32 cellular contexts compared by ENCODE assay signal in the genomic region with DNA sequence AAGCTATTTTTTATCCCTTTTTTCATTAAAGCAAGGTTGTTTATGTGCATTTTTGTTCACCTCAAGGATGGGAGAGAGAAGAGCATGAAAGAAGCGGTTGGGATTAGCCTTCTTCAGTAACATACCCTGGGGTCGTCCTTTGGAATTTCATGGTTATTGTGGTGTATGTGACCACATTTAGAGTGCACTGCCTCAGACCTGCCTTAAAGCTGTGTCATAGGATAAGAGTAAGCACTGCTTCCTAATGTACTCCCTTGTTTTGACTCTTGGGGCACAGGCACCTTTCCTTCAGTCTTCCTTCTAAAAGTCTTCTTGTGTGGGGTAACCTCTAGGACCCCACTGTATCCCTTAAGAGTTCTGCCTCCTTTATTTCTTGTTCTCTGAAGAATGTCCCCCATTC. TPM values are rescaled to one million over a fixed set of nuclear protein-coding genes. Genes with fewer than 3 reads are reported as not detected.
DNase-seq lines count a peak whose midpoint lies in the region; FAIRE-seq and TF ChIP-seq lines count a peak whose summit lies in the region.
"Had no signal": no experiment of that assay in that cellular context is flagged by ENCODE, and none has a peak within 500 bp of the region (broad histone marks: within the 10 kb centered on the region; RNA-seq: fewer than 3 reads in every experiment).

No MANE protein-coding gene starts in this region.

- H3K23ac ChIP-seq in mesendoderm (ENCODE audit: low read length), result no peak overlapping the region

- H3K4me2 ChIP-seq in mesendoderm (ENCODE audit: low read length), result no peak overlapping the region

- H3K27ac Mint-ChIP-seq in T-helper 2 cell treated with Interferon-gamma antibody and Interleukin-4, amounts not matched to agents 5 μg/mL and 100 μg/mL, for 36 hours, result no peak overlapping the region
- H3K27ac Mint-ChIP-seq: activated CD4-positive, alpha-beta memory T cell treated with anti-CD3 and anti-CD28 coated beads, Interleukin-2, amount 10 ng/mL, durations not matched to agents 7 days and 5 days; activated naive CD4-positive, alpha-beta T cell treated with anti-CD3 and anti-CD28 coated beads, Interleukin-2, amount 10 ng/mL, durations not matched to agents 7 days and 5 days; nephron; T-helper 1 cell treated with Interleukin-12 subunit alpha and Interleukin-12 subunit beta and Interleukin-4 antibody, amounts not matched to agents 30 μg/mL and 1 μg/mL, for 36 hours had no signal

- H3K36me3 Mint-ChIP-seq in T-helper 2 cell treated with Interferon-gamma antibody and Interleukin-4, amounts not matched to agents 5 μg/mL and 100 μg/mL, for 36 hours (ENCODE audit: low read depth), result peaks cover 2% of the 10 kb centered on the region

- FAIRE-seq in kidney (lab: Jason Lieb, UNC), result no peak

- H3K18ac ChIP-seq in mesendoderm (ENCODE audit: low read length), result no peak overlapping the region

- H3K4me1 Mint-ChIP-seq in T-helper 2 cell treated with Interferon-gamma antibody and Interleukin-4, amounts not matched to agents 5 μg/mL and 100 μg/mL, for 36 hours (ENCODE audit: low read depth), result peaks cover 9% of the 10 kb centered on the region
- H3K4me1 Mint-ChIP-seq: nephron had no signal

- no peaks in the 10 kb centered on the region for H3K9me3 Mint-ChIP-seq in T-helper 2 cell treated with Interferon-gamma antibody and Interleukin-4, amounts not matched to agents 5 μg/mL and 100 μg/mL, for 36 hours
- H3K9me3 Mint-ChIP-seq: activated CD4-positive, alpha-beta memory T cell treated with anti-CD3 and anti-CD28 coated beads, Interleukin-2, amount 10 ng/mL, durations not matched to agents 7 days and 5 days; activated naive CD4-positive, alpha-beta T cell treated with anti-CD3 and anti-CD28 coated beads, Interleukin-2, amount 10 ng/mL, durations not matched to agents 7 days and 5 days; nephron; T-helper 1 cell treated with Interleukin-12 subunit alpha and Interleukin-12 subunit beta and Interleukin-4 antibody, amounts not matched to agents 30 μg/mL and 1 μg/mL, for 36 hours had no signal

- peaks cover 34% of the 10 kb centered on the region for H3K79me2 ChIP-seq in mesendoderm (ENCODE audit: control insufficient read depth, insufficient read depth, low read length)

- no peak overlapping the region for H3K9ac ChIP-seq in mesendoderm (ENCODE audit: low read length)
- H3K9ac ChIP-seq in kidney (ENCODE audit: low read length in 2 of 2), result no peak overlapping the region

- H2BK120ac ChIP-seq in mesendoderm (ENCODE audit: low read depth, low read length), result no peak overlapping the region

- H2AK5ac ChIP-seq in mesendoderm (ENCODE audit: low read length), result no peak overlapping the region

- WGBS in mesendoderm (ENCODE audit: extremely low coverage, insufficient coverage, low lambda C conversion rate), result no CpG with 5 or more reads among the region's 2 CpGs

- H3K4ac ChIP-seq in mesendoderm (ENCODE audit: low read depth, low read length), result no peak overlapping the region

- H3K4me3 ChIP-seq in brain microvascular endothelial cell (ENCODE audit: low read depth, low read length) (no peak overlapping the region), mesendoderm (ENCODE audit: low read length) (no peak overlapping the region), kidney (ENCODE audit: low read length in 2 of 2) (no peak overlapping the region)
- H3K4me3 ChIP-seq: coronary artery, lower lobe of right lung, ovary, upper lobe of right lung had no signal

- H3K36me3 ChIP-seq in brain microvascular endothelial cell (replicated peaks) (peaks cover 5% of the 10 kb centered on the region), mesendoderm (ENCODE audit: control insufficient read depth, insufficient read depth, low read length) (no peaks in the 10 kb centered on the region), kidney (ENCODE audit: control insufficient read depth in 1 of 2, insufficient read depth in 2 of 2, low read length in 2 of 2) (peaks cover 3 to 4% of the 10 kb centered on the region in 2 donors)
- H3K36me3 ChIP-seq: ovary had no signal

- no peak overlapping the region for H3K4me3 Mint-ChIP-seq in T-helper 2 cell treated with Interferon-gamma antibody and Interleukin-4, amounts not matched to agents 5 μg/mL and 100 μg/mL, for 36 hours
- H3K4me3 Mint-ChIP-seq: activated CD4-positive, alpha-beta memory T cell treated with anti-CD3 and anti-CD28 coated beads, Interleukin-2, amount 10 ng/mL, durations not matched to agents 7 days and 5 days; activated naive CD4-positive, alpha-beta T cell treated with anti-CD3 and anti-CD28 coated beads, Interleukin-2, amount 10 ng/mL, durations not matched to agents 7 days and 5 days; nephron; T-helper 1 cell treated with Interleukin-12 subunit alpha and Interleukin-12 subunit beta and Interleukin-4 antibody, amounts not matched to agents 30 μg/mL and 1 μg/mL, for 36 hours had no signal

- H3K9me3 ChIP-seq in kidney (ENCODE audit: control insufficient read depth in 1 of 2, low read length in 2 of 2), result no peaks in the 10 kb centered on the region
- H3K9me3 ChIP-seq: Caco-2, lower lobe of right lung, ovary, upper lobe of right lung had no signal

- TF ChIP-seq CTCF in brain microvascular endothelial cell (IDR thresholded peaks at IDR 0.05; ENCODE audit: low read depth, low read length, missing control alignments) (no peak), kidney (IDR thresholded peaks at IDR 0.05; ENCODE audit: borderline replicate concordance, extremely low read depth, insufficient read depth) (no peak)

- no peaks in the 10 kb centered on the region for H3K27me3 ChIP-seq in brain microvascular endothelial cell (replicated peaks)
- no peaks in the 10 kb centered on the region for H3K27me3 ChIP-seq in mesendoderm (ENCODE audit: insufficient read depth, low read length, poor library complexity)
- H3K27me3 ChIP-seq: ovary, upper lobe of right lung had no signal

- peaks cover 19% of the 10 kb centered on the region for H3K79me1 ChIP-seq in mesendoderm (ENCODE audit: low read length)

- no peak overlapping the region for H4K5ac ChIP-seq in mesendoderm (ENCODE audit: low read length)

- no peak overlapping the region for H4K8ac ChIP-seq in mesendoderm (ENCODE audit: low read depth, low read length)

- H3K56ac ChIP-seq in mesendoderm (ENCODE audit: low read length), result no peak overlapping the region

- in situ Hi-C loops in brain microvascular endothelial cell (cut with HindIII; ENCODE audit: low pct_ligation_motif_present, low sequenced_read_pairs), result no loop called here

- H3K4me1 ChIP-seq in mesendoderm (ENCODE audit: control insufficient read depth, low read depth, low read length) (no peaks in the 10 kb centered on the region), kidney (ENCODE audit: control insufficient read depth in 1 of 2, insufficient read depth in 1 of 2, low read depth in 1 of 2, low read length in 2 of 2) (no peaks in the 10 kb centered on the region)
- H3K4me1 ChIP-seq: Caco-2, upper lobe of right lung had no signal

- peak; percentile 44 for DNase-seq in EH (ENCODE audit: low read depth)
- peak; percentile 64 for DNase-seq in NCI-H226
- peak; percentile 47 for DNase-seq in brain microvascular endothelial cell
- DNase-seq in mesendoderm, result peak; percentile 51
- no peak for DNase-seq in T-helper 2 cell treated with Interferon-gamma antibody and Interleukin-4, amounts not matched to agents 5 μg/mL and 100 μg/mL, for 36 hours (ENCODE audit: low spot score)
- no peak for DNase-seq in nucleus accumbens (lab: John Stamatoyannopoulos, UW)
- no peak for DNase-seq in kidney
- DNase-seq in activated T-cell treated with anti-CD3 and anti-CD28 coated beads, Interleukin-2, amount 50 U/mL, for 48 hours, result no peak
- DNase-seq: 8988T; activated CD4-positive, alpha-beta memory T cell treated with anti-CD3 and anti-CD28 coated beads, Interleukin-2, amount 10 ng/mL, durations not matched to agents 7 days and 5 days; activated CD4-positive, alpha-beta T cell treated with anti-CD3 and anti-CD28 coated beads for 1 hour; activated CD8-positive, alpha-beta memory T cell treated with anti-CD3 and anti-CD28 coated beads, Interleukin-2, amount 50 U/mL, for 4 hours; activated naive CD4-positive, alpha-beta T cell treated with anti-CD3 and anti-CD28 coated beads, Interleukin-2, amount 10 ng/mL, durations not matched to agents 7 days and 5 days; C1 segment of cervical spinal cord; Caco-2; DMS53; effector memory CD4-positive, alpha-beta T cell; head of caudate nucleus; kidney glomerular epithelial cell; lower lobe of right lung; NCI-H1105; NCI-H187; NCI-H510A treated with DMSO at 0.1 percent for 48 hours; OCI-M1; ovary; right cardiac atrium; stimulated activated CD4-positive, alpha-beta T cell treated with anti-CD3 and anti-CD28 coated beads, Interleukin-1b, Interleukin-23, amount 100 ng/mL, for 48 hours; stimulated activated naive CD4-positive, alpha-beta T cell treated with Interleukin-2 at 50 U/mL for 16 hours; upper lobe of right lung had no signal

- intact Hi-C loops in kidney (cut with DNase I), result no loop called here

- no peaks in the 10 kb centered on the region for H3K27me3 Mint-ChIP-seq in T-helper 2 cell treated with Interferon-gamma antibody and Interleukin-4, amounts not matched to agents 5 μg/mL and 100 μg/mL, for 36 hours (ENCODE audit: low read depth)
- H3K27me3 Mint-ChIP-seq: activated CD4-positive, alpha-beta memory T cell treated with anti-CD3 and anti-CD28 coated beads, Interleukin-2, amount 10 ng/mL, durations not matched to agents 7 days and 5 days; activated naive CD4-positive, alpha-beta T cell treated with anti-CD3 and anti-CD28 coated beads, Interleukin-2, amount 10 ng/mL, durations not matched to agents 7 days and 5 days had no signal

- H2BK5ac ChIP-seq in mesendoderm (ENCODE audit: low read length), result no peak overlapping the region

- no peak overlapping the region for H2BK15ac ChIP-seq in mesendoderm (replicated peaks; ENCODE audit: low read depth)

- peak overlapping the region; percentile 33 for H3K27ac ChIP-seq in brain microvascular endothelial cell
- no peak overlapping the region for H3K27ac ChIP-seq in mesendoderm (ENCODE audit: low read depth, low read length)
- H3K27ac ChIP-seq in kidney (ENCODE audit: low read depth in 2 of 2, low read length in 2 of 2), result no peak overlapping the region
- H3K27ac ChIP-seq: coronary artery, lower lobe of right lung, ovary, upper lobe of right lung had no signal

RNA-seq across cellular contexts. Expression of a gene that starts 28.9 kb away (rescaled TPM):
- polyA plus RNA-seq in mesendoderm (2013, experiment 1 of 2), result 34.7 TPM
- 35.2 TPM for polyA plus RNA-seq in mesendoderm (2013, experiment 2 of 2)
- total RNA-seq in kidney, result 61.9 TPM
- 8.0 TPM for polyA plus RNA-seq in kidney (ENCODE audit: insufficient read depth, low read depth, low replicate concordance)

Comparison
In these comparisons a context has a peak if more than half of its experiments do, and no peak if none do; other contexts are left out.
1. DNase-seq: peak in EH (single experiment), NCI-H226 (single experiment), brain microvascular endothelial cell (single experiment) and mesendoderm (single experiment); none in T-helper 2 cell treated with Interferon-gamma antibody and Interleukin-4, amounts not matched to agents 5 μg/mL and 100 μg/mL, for 36 hours (single experiment), nucleus accumbens (0 of 56), kidney (single experiment) and activated T-cell treated with anti-CD3 and anti-CD28 coated beads, Interleukin-2, amount 50 U/mL, for 48 hours (0 of 2).